Comparison of ENCODE assay signal across 8 cellular contexts in the genomic region with DNA sequence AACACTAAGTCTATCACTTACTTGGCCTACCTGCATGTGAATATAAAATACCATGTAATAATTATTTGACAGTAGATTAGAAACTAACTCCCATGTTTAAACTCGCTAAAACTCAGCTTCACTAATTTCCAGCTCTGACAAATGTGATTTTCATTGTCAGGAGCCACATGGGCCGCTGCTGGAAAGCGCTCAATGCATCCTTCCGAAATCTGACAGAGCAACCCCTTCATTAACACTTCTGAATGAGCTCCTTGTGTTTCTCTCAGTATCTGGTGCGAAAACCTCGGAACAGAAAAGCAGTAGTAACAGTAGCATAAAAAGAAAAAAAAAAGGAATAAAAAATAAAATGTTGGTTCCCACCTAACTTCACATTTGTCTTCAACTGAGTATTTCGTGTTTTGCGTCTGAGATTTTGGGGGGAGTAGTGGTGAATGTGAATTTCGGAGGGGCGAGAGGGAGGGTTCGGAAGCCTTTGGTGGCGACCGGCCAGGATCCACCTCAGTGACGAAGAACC. TPM values are rescaled to one million over a fixed set of nuclear protein-coding genes. Genes with fewer than 3 reads are reported as not detected.
DNase-seq lines count a peak whose midpoint lies in the region; ATAC-seq and TF ChIP-seq lines count a peak whose summit lies in the region.

No MANE protein-coding gene starts in this region.

- H3K9me3 ChIP-seq in OCI-LY7 (ENCODE audit: low read length) (no peaks in the 10 kb centered on the region), endocrine pancreas (ENCODE audit: control insufficient read depth, low read length) (no peaks in the 10 kb centered on the region)

- H3K79me2 ChIP-seq in OCI-LY7 (ENCODE audit: insufficient read depth, low read depth, low read length), result peaks cover 34% of the 10 kb centered on the region

- peak overlapping the region; percentile 89 for H3K9ac ChIP-seq in endocrine pancreas (ENCODE audit: control insufficient read depth, insufficient read depth, low read length)

- H3K4me1 Mint-ChIP-seq in natural killer cell, result peaks cover 12 to 19% of the 10 kb centered on the region in 2 donors

- TF ChIP-seq CTCF in OCI-LY7 (conservative IDR thresholded peaks at IDR 0.05; ENCODE audit: low read length) (no peak), natural killer cell (IDR thresholded peaks at IDR 0.05) (no peak)

- H3K4me1 ChIP-seq in OCI-LY7 (ENCODE audit: insufficient read depth, low read length, poor library complexity, severe bottlenecking) (peaks cover 21% of the 10 kb centered on the region), endocrine pancreas (ENCODE audit: control insufficient read depth, insufficient read depth, low read length) (no peaks in the 10 kb centered on the region)

- H3K36me3 ChIP-seq in OCI-LY7 (ENCODE audit: insufficient read depth, low read length), result peaks cover 36% of the 10 kb centered on the region
- H3K36me3 ChIP-seq in endocrine pancreas (ENCODE audit: control insufficient read depth, insufficient read depth, low read length), result no peaks in the 10 kb centered on the region

- TSS peak; percentile 87 for BruUV-seq in OCI-LY7 (replicated peaks; lab: Mats Ljungman, UMichigan)

- H3K27me3 Mint-ChIP-seq in natural killer cell (ENCODE audit: low read depth in 2 of 2), result no peaks in the 10 kb centered on the region

- H3K4me3 ChIP-seq in OCI-LY7 (ENCODE audit: low read depth, low read length, poor library complexity, severe bottlenecking), result peak overlapping the region; percentile 89
- peak overlapping the region; percentile 60 for H3K4me3 ChIP-seq in endocrine pancreas (ENCODE audit: control insufficient read depth, insufficient read depth, low read length)

- intact Hi-C loops in OCI-LY7 (cut with micrococcal nuclease; ENCODE audit: unreplicated experiment) (loop anchor here (1.0 to 10.0 kb wide), 5 partner anchors 63 to 473 kb away; a partner anchor contains a TSS), natural killer cell (cut with micrococcal nuclease) (loop anchor here (1.0 to 5.0 kb wide), 3 partner anchors 76 to 206 kb away; a partner anchor contains a TSS)

- H3K9me2 ChIP-seq in OCI-LY7 (ENCODE audit: insufficient read depth, low read length), result no peaks in the 10 kb centered on the region

- H3K27me3 ChIP-seq in endocrine pancreas (ENCODE audit: control insufficient read depth, insufficient read depth, low read length), result no peaks in the 10 kb centered on the region

- peak overlapping the region; percentile 75 for H3K27ac ChIP-seq in OCI-LY7 (ENCODE audit: low read depth, low read length, poor library complexity, severe bottlenecking)

- peak overlapping the region; percentile 45 for H2AFZ ChIP-seq in OCI-LY7 (ENCODE audit: low read length)

- H4K20me1 ChIP-seq in OCI-LY7 (ENCODE audit: insufficient read depth, low read length), result no peaks in the 10 kb centered on the region

- peak overlapping the region; percentile 93 for H3K4me2 ChIP-seq in OCI-LY7 (ENCODE audit: low read length)

- ATAC-seq in natural killer cell, result no peak

- H3K36me3 Mint-ChIP-seq in natural killer cell, result no peaks in the 10 kb centered on the region

- peak overlapping the region; percentile 98 for H3K4me3 Mint-ChIP-seq in natural killer cell

- POLR2A ChIA-PET in OCI-LY7 (lab: Charles Lee), result interaction anchor here (0.6 to 0.7 kb wide), 2 partner anchors 16 to 417 kb away, joined by 3 to 4 read pairs; no protein-coding TSS in a partner anchor

- peak; percentile 12 for DNase-seq in GM03348 (ENCODE audit: low spot score)
- peak; percentile 7 for DNase-seq in OCI-LY7 (ENCODE audit: low spot score)
- no peak for DNase-seq in natural killer cell
- no peak for DNase-seq in stimulated activated CD4-positive, alpha-beta T cell treated with anti-CD3 and anti-CD28 coated beads, Interleukin-2, amount 100 ng/mL, for 24 hours
- no peak for DNase-seq in NCI-H187 (lab: John Stamatoyannopoulos, UW)
- no peak for DNase-seq in 8988T
- no peak for DNase-seq in DMS153 treated with DMSO at 0.1 percent for 48 hours (lab: John Stamatoyannopoulos, UW; ENCODE audit: unreplicated experiment)

- CTCF ChIA-PET in OCI-LY7 (lab: Charles Lee; ENCODE audit: unreplicated experiment), result interaction anchor here (0.6 kb wide), 1 partner anchor 190 kb away, joined by 3 read pairs; no protein-coding TSS in a partner anchor

- H3K9me3 Mint-ChIP-seq in natural killer cell, result no peaks in the 10 kb centered on the region

- H3K27ac Mint-ChIP-seq in natural killer cell, result peak overlapping the region; percentile 92 to 95

RNA-seq across cellular contexts. Expression of a gene that starts 0.7 kb away (rescaled TPM):
- total RNA-seq in OCI-LY7 (2014; rRNA removed; shearing (Covaris generic)), result 43.6 and 64.8 TPM in 2 replicates
- total RNA-seq in OCI-LY7 (2022), result 112 and 119 TPM in 2 replicates
- total RNA-seq in natural killer cell, result 10 to 100 TPM; 25.0 to 32.4 (median 31.4) TPM

RNA-seq across cellular contexts. Expression of a gene that starts 47.4 kb away (rescaled TPM):
- 3.6 TPM in 1 of 2 replicates, not detected in the other for total RNA-seq in OCI-LY7 (2014; rRNA removed; shearing (Covaris generic))
- 0.30 TPM in 1 of 2 replicates, not detected in the other for total RNA-seq in OCI-LY7 (2022)
- total RNA-seq in natural killer cell, result 1 to 10 TPM in 2 of 3 donors, under 1 TPM in 1; 0.78 to 2.0 (median 1.3) TPM

RNA-seq across cellular contexts. Expression of a gene that starts 55.2 kb away (rescaled TPM):
- 0.22 and 0.85 TPM in 2 replicates for total RNA-seq in OCI-LY7 (2014; rRNA removed; shearing (Covaris generic))
- total RNA-seq in OCI-LY7 (2022) (0.23 and 0.26 TPM in 2 replicates), natural killer cell (under 1 TPM in 1 of 3 donors, not detected in 2; 0.25 TPM)

Comparison
In these comparisons a context has a peak if more than half of its experiments do, and no peak if none do; other contexts are left out.
1. DNase-seq: peak in GM03348 (single experiment) and OCI-LY7 (single experiment); none in natural killer cell (single experiment), stimulated activated CD4-positive, alpha-beta T cell treated with anti-CD3 and anti-CD28 coated beads, Interleukin-2, amount 100 ng/mL, for 24 hours (0 of 2), NCI-H187 (0 of 2), 8988T (single experiment) and DMS153 treated with DMSO at 0.1 percent for 48 hours (single experiment).